Comparison of ENCODE assay signal across 1 cellular context in genomic region chr15:89827821-89828220, GRCh38.
TF ChIP-seq lines count a peak whose summit lies in the region.

No MANE protein-coding gene starts in this region.

TF ChIP-seq in IMR-90, 13 proteins besides CTCF, POLR2A, EP300 and RAD21:
- no peak for TF ChIP-seq NFE2L2 (IDR thresholded peaks at IDR 0.05; ENCODE audit: low read depth, low read length)
- TF ChIP-seq CEBPB (IDR thresholded peaks at IDR 0.05; ENCODE audit: low read depth, low read length), result no peak
- TF ChIP-seq MAZ (IDR thresholded peaks at IDR 0.05; ENCODE audit: borderline replicate concordance, low read depth, low read length), result no peak
- TF ChIP-seq SMC3 (IDR thresholded peaks at IDR 0.05; ENCODE audit: low read depth, low read length), result no peak
- no peak for TF ChIP-seq MXI1 (IDR thresholded peaks at IDR 0.05; ENCODE audit: borderline replicate concordance, low read depth, low read length)
- no peak for TF ChIP-seq BHLHE40 (IDR thresholded peaks at IDR 0.05; ENCODE audit: low read depth, low read length)
- TF ChIP-seq ELK1 (IDR thresholded peaks at IDR 0.05; ENCODE audit: borderline replicate concordance, low read depth, low read length), result no peak
- no peak for TF ChIP-seq MAFK (IDR thresholded peaks at IDR 0.05; ENCODE audit: low read depth, low read length)
- no peak for TF ChIP-seq RFX5 (IDR thresholded peaks at IDR 0.05; ENCODE audit: low read depth, low read length)
- no peak for TF ChIP-seq CHD1 (IDR thresholded peaks at IDR 0.05; ENCODE audit: low read depth, low read length)
- TF ChIP-seq RCOR1 (IDR thresholded peaks at IDR 0.05; ENCODE audit: insufficient replicate concordance, low read length), result no peak
- TF ChIP-seq USF2 (IDR thresholded peaks at IDR 0.05; ENCODE audit: low read depth, low read length), result no peak
- TF ChIP-seq FOS (IDR thresholded peaks at IDR 0.05; ENCODE audit: low read depth, low read length), result no peak
